Comparison of ENCODE assay signal across 17 cellular contexts in the genomic region with DNA sequence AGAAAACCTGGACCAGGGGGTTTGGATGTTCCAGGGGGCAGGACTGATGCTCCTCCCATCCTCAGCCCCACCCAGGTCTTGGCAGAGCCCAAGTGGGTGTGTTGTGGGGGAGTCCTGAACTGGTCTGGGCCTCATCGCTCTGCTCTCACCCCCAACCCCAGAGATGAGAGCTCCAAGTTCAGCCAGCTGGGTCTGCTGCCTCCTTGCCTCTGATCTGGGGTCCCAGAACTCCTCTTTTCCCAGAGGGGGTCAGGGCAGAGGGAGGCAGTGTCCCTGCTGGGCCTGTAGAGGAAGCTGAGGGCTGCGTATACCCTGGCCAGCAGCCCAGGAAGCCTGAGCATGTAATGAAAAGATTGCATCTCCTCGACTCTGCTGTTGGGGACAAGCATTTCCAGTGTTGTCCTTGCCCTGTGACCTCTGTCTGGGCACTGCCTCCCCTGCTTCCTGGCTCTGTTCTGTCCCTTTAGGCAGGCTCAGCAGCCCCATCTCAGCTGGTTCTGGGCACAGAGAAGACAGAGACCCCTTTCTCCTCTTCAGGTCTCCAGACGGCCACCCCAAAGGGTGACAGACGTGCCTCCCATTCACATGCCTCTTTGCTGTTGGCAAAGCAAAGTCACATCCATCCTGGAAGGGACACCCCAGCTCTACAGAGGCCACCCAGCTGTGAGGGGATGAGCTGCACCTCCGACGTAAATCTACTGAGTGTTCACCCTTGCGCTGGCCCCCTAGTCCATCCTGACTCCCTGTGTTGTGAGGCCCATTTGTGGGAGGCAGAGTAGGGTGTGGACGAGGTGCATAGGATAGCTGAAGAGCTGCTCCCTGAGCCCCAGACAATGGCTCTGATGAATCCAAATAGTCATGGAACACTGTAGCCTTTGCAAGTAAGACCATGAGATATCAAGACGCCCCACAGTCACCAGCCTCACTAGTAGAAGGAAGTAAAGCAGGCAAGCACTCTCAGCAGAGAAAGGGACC. TPM values are rescaled to one million over a fixed set of nuclear protein-coding genes. Genes with fewer than 3 reads are reported as not detected.
DNase-seq lines count a peak whose midpoint lies in the region; ATAC-seq, FAIRE-seq and TF ChIP-seq lines count a peak whose summit lies in the region.
"Had no signal": no experiment of that assay in that cellular context is flagged by ENCODE, and none has a peak within 500 bp of the region (broad histone marks: within the 10 kb centered on the region; RNA-seq: fewer than 3 reads in every experiment).

No MANE protein-coding gene starts in this region.

- peak overlapping the region in 2 of 8 donors; percentile 37 to 47 for H3K27ac Mint-ChIP-seq in CD8-positive, alpha-beta memory T cell

- no peaks in the 10 kb centered on the region for H3K79me1 ChIP-seq in H1 (ENCODE audit: low read depth, low read length)

- no peak overlapping the region for H2BK12ac ChIP-seq in H1 (ENCODE audit: low read depth, low read length)

- no peak overlapping the region for H3K4me3 ChIP-seq in CD8-positive, alpha-beta memory T cell (ENCODE audit: low read length)
- H3K4me3 ChIP-seq in KMS-11 (IDR thresholded peaks at IDR 0.05; ENCODE audit: insufficient read depth, low read depth, low read length) (no peak overlapping the region), H1 (ENCODE audit: extremely low read depth in 1 of 4, insufficient read depth in 2 of 4, low read depth in 3 of 4, low read length in 4 of 4) (no peak overlapping the region), neutrophil (ENCODE audit: low read depth in 1 of 2, low read length in 1 of 2) (no peak overlapping the region), mucosa of descending colon (no peak overlapping the region)
- H3K4me3 ChIP-seq: Peyer's patch, vagina had no signal

- H3K4me2 ChIP-seq in KMS-11 (peak overlapping the region; percentile 68; the same call in 1 of the 2 replicates), H1 (ENCODE audit: insufficient read depth in 1 of 2, low read depth in 2 of 2, low read length in 2 of 2) (no peak overlapping the region)

- peaks cover 0 to 3% (median 0%) of the 10 kb centered on the region in 5 donors for H3K9me3 Mint-ChIP-seq in CD8-positive, alpha-beta memory T cell

- H3K27ac ChIP-seq in CD8-positive, alpha-beta memory T cell (ENCODE audit: low read depth, low read length): peak overlapping the region; percentile 31
- H3K27ac ChIP-seq in KMS-11 (peak overlapping the region; percentile 86), H1 (ENCODE audit: low read depth, low read length) (no peak overlapping the region), neutrophil (peak overlapping the region; percentile 92)
- H3K27ac ChIP-seq: Peyer's patch, vagina had no signal

- H2AFZ ChIP-seq in KMS-11 (ENCODE audit: low read depth) (peak overlapping the region; percentile 44; the same call in 1 of the 2 replicates), H1 (ENCODE audit: low read length) (no peak overlapping the region)

- peak overlapping the region; percentile 76; the same call in 1 of the 2 replicates for H4K8ac ChIP-seq in H1 (ENCODE audit: extremely low read depth, insufficient read depth, low read length)

- H3K56ac ChIP-seq in H1 (replicated peaks; ENCODE audit: insufficient read length, low read depth, low read length): no peak overlapping the region

- no peak for FAIRE-seq in H1 (lab: Jason Lieb, UNC)

- H3K4ac ChIP-seq in H1 (replicated peaks; ENCODE audit: insufficient read length, low read depth, low read length): no peak overlapping the region

- H3K36me3 ChIP-seq in CD8-positive, alpha-beta memory T cell (ENCODE audit: insufficient read depth, low read length): no peaks in the 10 kb centered on the region
- no peaks in the 10 kb centered on the region for H3K36me3 ChIP-seq in KMS-11 (ENCODE audit: insufficient read depth)
- no peaks in the 10 kb centered on the region for H3K36me3 ChIP-seq in H1 (ENCODE audit: control insufficient read depth in 2 of 4, insufficient read depth in 4 of 4, low read length in 3 of 4)
- H3K36me3 ChIP-seq in neutrophil: no peaks in the 10 kb centered on the region
- no peaks in the 10 kb centered on the region for H3K36me3 ChIP-seq in mucosa of descending colon (ENCODE audit: low read depth)
- H3K36me3 ChIP-seq: Peyer's patch, vagina had no signal

- H4K5ac ChIP-seq in H1 (ENCODE audit: insufficient read length, low read depth, low read length): no peak overlapping the region

- intact Hi-C loops in mucosa of descending colon (cut with DNase I, micrococcal nuclease): no loop called here

- 80% methylated on average over 10 of the region's 10 CpGs; no CpG with 5 or more reads in 1 of the 2 experiments for WGBS in H1 (ENCODE audit: extremely low coverage in 1 of 2, insufficient coverage in 1 of 2, insufficient read length in 1 of 2, insufficient replicate concordance in 2 of 2, low coverage in 1 of 2, low lambda C conversion rate in 2 of 2, missing lambda C conversion rate in 1 of 2), 2 experiments

- H2BK20ac ChIP-seq in H1 (ENCODE audit: low read length): no peak overlapping the region

- H3K9ac ChIP-seq in KMS-11 (peak overlapping the region; percentile 41; the same call in 1 of the 2 replicates), H1 (replicated peaks in 1 of 4; ENCODE audit: extremely low read depth in 1 of 4, low read depth in 3 of 4, low read length in 3 of 4) (no peak overlapping the region)

- no peak overlapping the region for H3K23ac ChIP-seq in H1 (ENCODE audit: insufficient read length)

- TF ChIP-seq EP300 in H1 (IDR thresholded peaks at IDR 0.05; ENCODE audit: borderline replicate concordance in 1 of 2, low read depth in 2 of 2, low read length in 2 of 2): no peak

- no peak overlapping the region for H3K18ac ChIP-seq in H1 (ENCODE audit: extremely low read depth, low read length)

- no peak overlapping the region for H3K4me3 Mint-ChIP-seq in CD8-positive, alpha-beta memory T cell
- H3K4me3 Mint-ChIP-seq: activated naive CD4-positive, alpha-beta T cell treated with anti-CD3 and anti-CD28 coated beads, Interleukin-2, amount 10 ng/mL, durations not matched to agents 7 days and 5 days had no signal

- no peaks in the 10 kb centered on the region for H3K27me3 ChIP-seq in CD8-positive, alpha-beta memory T cell (ENCODE audit: insufficient read depth, low read length, poor library complexity, severe bottlenecking)
- H3K27me3 ChIP-seq in KMS-11 (ENCODE audit: insufficient read depth, low read depth) (no peaks in the 10 kb centered on the region), H1 (replicated peaks in 1 of 4; ENCODE audit: control insufficient read depth in 3 of 4, extremely low read depth in 1 of 4, insufficient read depth in 3 of 4, low read length in 3 of 4) (no peaks in the 10 kb centered on the region; a peak in 1 of 7 replicates), neutrophil (no peaks in the 10 kb centered on the region)
- H3K27me3 ChIP-seq: Peyer's patch, vagina had no signal

- H2BK15ac ChIP-seq in H1 (ENCODE audit: low read length): no peak overlapping the region

- peaks cover 5 to 14% (median 5%) of the 10 kb centered on the region in 3 donors for H3K4me1 Mint-ChIP-seq in CD8-positive, alpha-beta memory T cell

- no peak for DNase-seq in CD8-positive, alpha-beta memory T cell
- peak in 1 of 2 experiments; percentile 31 for DNase-seq in H1 (ENCODE audit: low read depth in 1 of 2, low spot score in 2 of 2)
- no peak for DNase-seq in mucosa of descending colon
- no peak for DNase-seq in NCI-H69 (lab: John Stamatoyannopoulos, UW)
- DNase-seq in germinal center (ENCODE audit: low spot score): no peak
- DNase-seq in OCI-M2 (lab: John Stamatoyannopoulos, UW; ENCODE audit: unreplicated experiment): no peak
- DNase-seq: activated naive CD4-positive, alpha-beta T cell treated with anti-CD3 and anti-CD28 coated beads, Interleukin-2, amount 10 ng/mL, durations not matched to agents 7 days and 5 days; DMS79; foreskin melanocyte; NCI-H446 treated with DMSO at 0.1 percent for 48 hours; Peyer's patch; stimulated activated CD4-positive, alpha-beta T cell treated with anti-CD3 and anti-CD28 coated beads, Interleukin-2, amount 100 ng/mL, for 24 hours; stimulated activated CD8-positive, alpha-beta memory T cell treated with anti-CD3 and anti-CD28 coated beads, Interleukin-4, amount 100 ng/mL, for 48 hours had no signal

- H3K27me3 Mint-ChIP-seq in CD8-positive, alpha-beta memory T cell: no peaks in the 10 kb centered on the region

- TF ChIP-seq RAD21 in H1 (IDR thresholded peaks at IDR 0.05 in 1 of 2, conservative IDR thresholded peaks at IDR 0.05 in 1 of 2; ENCODE audit: low read depth in 2 of 2, low read length in 2 of 2): no peak

- H3K9me3 ChIP-seq in CD8-positive, alpha-beta memory T cell (ENCODE audit: low read length): no peaks in the 10 kb centered on the region
- H3K9me3 ChIP-seq in H1 (ENCODE audit: insufficient read depth in 2 of 2, low read depth in 1 of 2, low read length in 1 of 2): peaks cover 6 to 9% of the 10 kb centered on the region in 2 experiments
- no peaks in the 10 kb centered on the region for H3K9me3 ChIP-seq in neutrophil
- peaks cover 4% of the 10 kb centered on the region for H3K9me3 ChIP-seq in mucosa of descending colon
- H3K9me3 ChIP-seq: vagina had no signal

- no peak for TF ChIP-seq POLR2A in H1 (IDR thresholded peaks at IDR 0.05; ENCODE audit: control extremely low read depth in 1 of 2, low read depth in 2 of 2, low read length in 2 of 2)

- peaks cover 21% of the 10 kb centered on the region for H3K4me1 ChIP-seq in CD8-positive, alpha-beta memory T cell (ENCODE audit: insufficient read depth, low read length)
- peaks cover 72% of the 10 kb centered on the region for H3K4me1 ChIP-seq in KMS-11 (ENCODE audit: low read depth, poor library complexity, severe bottlenecking)
- no peaks in the 10 kb centered on the region for H3K4me1 ChIP-seq in H1 (replicated peaks in 1 of 4; ENCODE audit: control insufficient read depth in 3 of 4, insufficient read depth in 4 of 4, low read length in 3 of 4)
- peaks cover 100% of the 10 kb centered on the region in 2 experiments for H3K4me1 ChIP-seq in neutrophil (ENCODE audit: control insufficient read depth in 1 of 2, insufficient read depth in 1 of 2, low read depth in 1 of 2, low read length in 1 of 2)
- no peaks in the 10 kb centered on the region for H3K4me1 ChIP-seq in mucosa of descending colon (ENCODE audit: low read depth)

- H3K14ac ChIP-seq in H1 (ENCODE audit: insufficient read length): no peak overlapping the region

- H3K23me2 ChIP-seq in H1 (ENCODE audit: low read depth, low read length): no peaks in the 10 kb centered on the region

- ATAC-seq in mucosa of descending colon: no peak

- H2BK120ac ChIP-seq in H1 (replicated peaks; ENCODE audit: low read depth, low read length): no peak overlapping the region

- no peak overlapping the region for H2AK5ac ChIP-seq in H1 (ENCODE audit: low read depth, low read length)

- CTCF ChIA-PET in CD8-positive, alpha-beta memory T cell (lab: Charles Lee): interaction anchor here (0.9 kb wide), 1 partner anchor 28 kb away, joined by 3 read pairs; no protein-coding TSS in a partner anchor
- CTCF ChIA-PET in H1 (lab: Charles Lee; ENCODE audit: partially characterized antibody): interaction anchor here (0.8 to 1.3 kb wide), 5 partner anchors 27 to 320 kb away, joined by 3 to 6 read pairs (median 3); partner anchors contain the start of gene AHCYL1

- no peak overlapping the region for H4K91ac ChIP-seq in H1 (replicated peaks; ENCODE audit: insufficient read length, low read length)

- TF ChIP-seq CTCF in KMS-11 (conservative IDR thresholded peaks at IDR 0.05; ENCODE audit: low read depth, low read length): no peak
- TF ChIP-seq CTCF in H1 (IDR thresholded peaks at IDR 0.05; ENCODE audit: control extremely low read depth in 1 of 3, insufficient read depth in 1 of 3, low read depth in 1 of 3, low read length in 3 of 3): no peak
- TF ChIP-seq CTCF in neutrophil (IDR thresholded peaks at IDR 0.05): no peak
- TF ChIP-seq CTCF in mucosa of descending colon (IDR thresholded peaks at IDR 0.05): no peak

- no peak overlapping the region for H2BK5ac ChIP-seq in H1 (ENCODE audit: low read depth, low read length)

- H3K36me3 Mint-ChIP-seq in CD8-positive, alpha-beta memory T cell: peaks cover 0 to 4% (median 0%) of the 10 kb centered on the region in 3 donors

- H4K20me1 ChIP-seq in KMS-11 (ENCODE audit: insufficient read depth) (no peaks in the 10 kb centered on the region), H1 (replicated peaks in 1 of 2; ENCODE audit: control insufficient read depth in 1 of 2, insufficient read depth in 2 of 2, low read length in 2 of 2) (no peaks in the 10 kb centered on the region)

- POLR2A ChIA-PET in CD8-positive, alpha-beta memory T cell (lab: Charles Lee): no interaction called here
- POLR2A ChIA-PET in H1 (lab: Charles Lee; ENCODE audit: partially characterized antibody): no interaction called here

- H3K79me2 ChIP-seq in KMS-11 (ENCODE audit: insufficient read depth, low read depth): no peaks in the 10 kb centered on the region
- no peaks in the 10 kb centered on the region for H3K79me2 ChIP-seq in H1 (ENCODE audit: control insufficient read depth in 1 of 2, insufficient read depth in 2 of 2, low read length in 2 of 2)

RNA-seq across cellular contexts. Expression of gene EPS8L3, which starts 54.9 kb away (rescaled TPM):
- not detected for total RNA-seq in CD8-positive, alpha-beta memory T cell
- not detected for polyA plus RNA-seq in CD8-positive, alpha-beta memory T cell
- total RNA-seq in H1 (2021; fragmentation: NEBNext Ultra II Directional; extraction: Animal tissue kit (Norgen Biotek cat#: 25700)): not detected in 2 replicates
- polyA plus RNA-seq in H1 (2011; rRNA removed): not detected in 2 replicates
- 0.09 TPM for polyA plus RNA-seq in H1 (2011; cell fraction: cytosol; rRNA removed)
- polyA plus RNA-seq in H1 (2011; cell fraction: nucleus; rRNA removed): not detected
- polyA plus RNA-seq in H1 (2012, experiment 1 of 2): not detected in 4 replicates
- polyA plus RNA-seq in H1 (2012, experiment 2 of 2): not detected
- polyA plus RNA-seq in H1 (2013, experiment 1 of 2): not detected
- not detected for polyA plus RNA-seq in H1 (2013, experiment 2 of 2)
- not detected in 2 replicates for polyA minus RNA-seq in H1 (2011; rRNA and poly(A)+ RNA removed)
- not detected for polyA minus RNA-seq in H1 (2011; cell fraction: cytosol; rRNA and poly(A)+ RNA removed)
- polyA minus RNA-seq in H1 (2011; cell fraction: nucleus; rRNA and poly(A)+ RNA removed): not detected
- 100 to 1,000 TPM; 211 to 539 (median 356) TPM for total RNA-seq in mucosa of descending colon
- total RNA-seq: T-helper 2 cell treated with Interferon-gamma antibody and Interleukin-4, amounts not matched to agents 100 ng/mL and 5 ng/mL, for 36 hours; vagina had no signal

Comparison
In these comparisons a context has a peak if more than half of its experiments do, and no peak if none do; other contexts are left out.
1. RNA of gene EPS8L3, which starts 54.9 kb away (total RNA-seq): 211 to 539 TPM in mucosa of descending colon; not detected in CD8-positive, alpha-beta memory T cell and not detected in H1; every median in the first group is over 100 times any median in the second.